Comparison of ENCODE assay signal across 8 cellular contexts in the genomic region with DNA sequence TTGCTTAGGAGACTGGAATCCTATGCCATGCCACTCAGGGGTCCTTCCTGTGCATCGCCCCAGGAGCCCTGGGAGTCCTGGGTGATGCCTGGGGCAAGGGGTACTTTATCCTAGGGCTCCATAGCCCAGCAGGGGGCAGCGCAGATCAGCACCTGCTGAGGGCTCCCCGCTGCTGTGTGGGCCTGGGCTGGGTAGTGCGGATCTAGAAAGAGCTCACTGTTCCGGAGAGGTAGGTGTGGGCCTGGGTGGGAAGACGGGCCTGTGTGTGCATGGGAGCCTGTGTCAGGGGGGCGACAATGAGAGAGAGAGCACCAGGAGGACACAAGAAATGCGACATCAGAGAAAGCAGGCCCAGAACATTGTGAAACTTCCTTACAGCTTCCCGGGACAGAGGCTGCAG.
DNase-seq lines count a peak whose midpoint lies in the region; ATAC-seq lines count a peak whose summit lies in the region.

No MANE protein-coding gene starts in this region.

- no peaks in the 10 kb centered on the region for H3K9me3 Mint-ChIP-seq in activated naive CD8-positive, alpha-beta T cell treated with anti-CD3 and anti-CD28 coated beads, Interleukin-2, amount 50 U/mL, for 24 hours

- DNase-seq in ELR (ENCODE audit: low read depth) (peak; percentile 59), Kasumi-1 (lab: John Stamatoyannopoulos, UW) (peak; percentile 43 to 68), iPS-NIHi11 (ENCODE audit: low spot score) (peak; percentile 84), NCI-H2227 treated with DMSO at 0.1 percent for 48 hours (lab: John Stamatoyannopoulos, UW) (no peak)
- peak; percentile 59 for DNase-seq in activated naive CD8-positive, alpha-beta T cell treated with anti-CD3 and anti-CD28 coated beads, Interleukin-2, amount 50 U/mL, for 24 hours
- DNase-seq in stimulated activated CD4-positive, alpha-beta T cell treated with anti-CD3 and anti-CD28 coated beads, Interleukin-4, amount 100 ng/mL, for 1 hour, result peak; percentile 28

- no peak overlapping the region for H3K27ac Mint-ChIP-seq in activated naive CD8-positive, alpha-beta T cell treated with anti-CD3 and anti-CD28 coated beads, Interleukin-2, amount 50 U/mL, for 24 hours

- H3K4me1 Mint-ChIP-seq in activated naive CD8-positive, alpha-beta T cell treated with anti-CD3 and anti-CD28 coated beads, Interleukin-2, amount 50 U/mL, for 24 hours, result no peaks in the 10 kb centered on the region

- no peaks in the 10 kb centered on the region for H3K36me3 Mint-ChIP-seq in activated naive CD8-positive, alpha-beta T cell treated with anti-CD3 and anti-CD28 coated beads, Interleukin-2, amount 50 U/mL, for 24 hours (ENCODE audit: low read depth)

- H3K4me3 Mint-ChIP-seq in activated naive CD8-positive, alpha-beta T cell treated with anti-CD3 and anti-CD28 coated beads, Interleukin-2, amount 50 U/mL, for 24 hours, result no peak overlapping the region

- peak; percentile 40 for ATAC-seq in activated naive CD8-positive, alpha-beta T cell treated with anti-CD3 and anti-CD28 coated beads, Interleukin-2, amount 50 U/mL, for 24 hours
- ATAC-seq in GM19328 (IDR thresholded peaks at IDR 0.05; ENCODE audit: unreplicated experiment), result no peak
- ATAC-seq in HG03159 (IDR thresholded peaks at IDR 0.05; ENCODE audit: unreplicated experiment), result no peak

- peaks cover 7% of the 10 kb centered on the region for H3K27me3 Mint-ChIP-seq in activated naive CD8-positive, alpha-beta T cell treated with anti-CD3 and anti-CD28 coated beads, Interleukin-2, amount 50 U/mL, for 24 hours
